ENCODE assay signal across 26 cellular contexts in genomic region chr17:71986886-71987285, GRCh38.
DNase-seq lines count a peak whose midpoint lies in the region; ATAC-seq and TF ChIP-seq lines count a peak whose summit lies in the region.
"Had no signal": no experiment of that assay in that cellular context is flagged by ENCODE, and none has a peak within 500 bp of the region (broad histone marks: within the 10 kb centered on the region; RNA-seq: fewer than 3 reads in every experiment).

No MANE protein-coding gene starts in this region.

- H3K9me3 ChIP-seq in HCT116 (ENCODE audit: control insufficient read depth in 1 of 2, insufficient read depth in 1 of 2, low read depth in 1 of 2, low read length in 2 of 2) (no peaks in the 10 kb centered on the region), RWPE2 (ENCODE audit: severe bottlenecking) (no peaks in the 10 kb centered on the region)
- H3K9me3 ChIP-seq: A549, MG63, SJCRH30 had no signal

- H4K20me1 ChIP-seq in HCT116 (ENCODE audit: insufficient read depth): no peaks in the 10 kb centered on the region

- TF ChIP-seq CTCF in HCT116 (IDR thresholded peaks at IDR 0.05 in 2 of 3, conservative IDR thresholded peaks at IDR 0.05 in 1 of 3; ENCODE audit: borderline replicate concordance in 1 of 3, insufficient read depth in 1 of 3, low read depth in 2 of 3, low read length in 2 of 3) (no peak), RWPE2 (IDR thresholded peaks at IDR 0.05; ENCODE audit: poor library complexity, severe bottlenecking) (no peak)

- ATAC-seq in HCT116 (no peak), RWPE2 (ENCODE audit: low read depth) (peak; percentile 53), HG03354 (IDR thresholded peaks at IDR 0.05; ENCODE audit: poor library complexity, severe bottlenecking, unreplicated experiment) (no peak)
- ATAC-seq: A549, Right ventricle myocardium inferior, T-helper 17 cell had no signal

- H3K4me3 Mint-ChIP-seq in immature natural killer cell: no peak overlapping the region
- H3K4me3 Mint-ChIP-seq: CD8-positive, alpha-beta memory T cell; T-helper 17 cell had no signal

- no peaks in the 10 kb centered on the region for H3K9me2 ChIP-seq in HCT116 (ENCODE audit: insufficient read depth)

- RAD21 ChIA-PET in HCT116 (lab: Charles Lee; ENCODE audit: low non-redundant PET in 1 of 2, low total read pairs in 2 of 2, uncharacterized antibody in 2 of 2, unreplicated experiment in 2 of 2): no interaction called here

- intact Hi-C loops in HCT116 (cut with micrococcal nuclease): no loop called here

- DNase-seq in HCT116 (ENCODE audit: low read depth, low spot score): no peak
- DNase-seq in M059J (ENCODE audit: low read depth): peak; percentile 20
- no peak for DNase-seq in RWPE2 (ENCODE audit: low spot score)
- no peak for DNase-seq in epithelial cell of prostate (ENCODE audit: low read depth, low spot score)
- no peak for DNase-seq in NCI-H748 (lab: John Stamatoyannopoulos, UW; ENCODE audit: unreplicated experiment)
- DNase-seq in stimulated activated CD4-positive, alpha-beta T cell treated with anti-CD3 and anti-CD28 coated beads, Interleukin-2, amount 100 ng/mL, for 48 hours: no peak
- no peak for DNase-seq in immature natural killer cell
- DNase-seq: C1 segment of cervical spinal cord; CD8-positive, alpha-beta memory T cell; DMS 273 treated with DMSO at 0.1 percent for 48 hours; DMS79; H7; Kasumi-1; NCI-H1105 treated with DMSO at 0.1 percent for 48 hours; NCI-H146; NCI-H1930; NCI-H2107; NCI-H524 treated with DMSO at 0.1 percent for 48 hours; SJCRH30; T-helper 17 cell had no signal

- BruUV-seq in HCT116 (replicated peaks; lab: Mats Ljungman, UMichigan): no TSS peak

- POLR2A ChIA-PET in HCT116 (lab: Charles Lee): no interaction called here

- H3K27ac ChIP-seq in HCT116 (ENCODE audit: low read depth, low read length) (no peak overlapping the region), RWPE2 (ENCODE audit: poor library complexity, severe bottlenecking) (peak overlapping the region; percentile 45), epithelial cell of prostate (peak overlapping the region; percentile 79)
- H3K27ac ChIP-seq: A549, GM23248, HL-60, SJCRH30 had no signal

- no peak overlapping the region for H3K9ac ChIP-seq in HCT116 (ENCODE audit: low read length)
- H3K9ac ChIP-seq: GM23248 had no signal

- no peak for TF ChIP-seq POLR2A in HCT116 (IDR thresholded peaks at IDR 0.05; ENCODE audit: borderline replicate concordance, extremely low read depth, insufficient read depth, insufficient read length)

- H2AFZ ChIP-seq in HCT116 (ENCODE audit: low read depth, low read length, poor library complexity, severe bottlenecking): peak overlapping the region; percentile 17
- H2AFZ ChIP-seq: GM23248 had no signal

- peak overlapping the region; percentile 40; the same call in 1 of the 2 replicates for H3K4me2 ChIP-seq in HCT116 (ENCODE audit: low read length)

- CTCF ChIA-PET in HCT116 (lab: Charles Lee): no interaction called here

- no peaks in the 10 kb centered on the region for H3K36me3 Mint-ChIP-seq in immature natural killer cell
- H3K36me3 Mint-ChIP-seq: CD8-positive, alpha-beta memory T cell had no signal

- H3K27me3 ChIP-seq in HCT116 (ENCODE audit: insufficient read depth, low read length): no peaks in the 10 kb centered on the region
- H3K27me3 ChIP-seq in RWPE2 (ENCODE audit: insufficient read depth, poor library complexity, severe bottlenecking): no peaks in the 10 kb centered on the region
- H3K27me3 ChIP-seq: MG63, SJCRH30 had no signal

- H3K4me1 Mint-ChIP-seq in immature natural killer cell: no peaks in the 10 kb centered on the region
- H3K4me1 Mint-ChIP-seq: CD8-positive, alpha-beta memory T cell; T-helper 17 cell had no signal

- peaks cover 0 to 4% (median 0%) of the 10 kb centered on the region in 3 donors for H3K27me3 Mint-ChIP-seq in immature natural killer cell (ENCODE audit: low read depth in 3 of 3)
- H3K27me3 Mint-ChIP-seq: T-helper 17 cell had no signal

- H3K4me3 ChIP-seq in HCT116 (replicated peaks in 1 of 2; ENCODE audit: low read depth in 1 of 2, low read length in 2 of 2): no peak overlapping the region
- H3K4me3 ChIP-seq in RWPE2 (ENCODE audit: severe bottlenecking): no peak overlapping the region
- H3K4me3 ChIP-seq: A549, GM23248, MG63, SJCRH30 had no signal

- TF ChIP-seq RAD21 in HCT116 (IDR thresholded peaks at IDR 0.05; ENCODE audit: low read depth): no peak

- no peak overlapping the region for H3K27ac Mint-ChIP-seq in immature natural killer cell
- H3K27ac Mint-ChIP-seq: CD8-positive, alpha-beta memory T cell; T-helper 17 cell had no signal

- H3K36me3 ChIP-seq in HCT116 (ENCODE audit: control insufficient read depth in 1 of 2, insufficient read depth in 2 of 2, low read length in 2 of 2) (no peaks in the 10 kb centered on the region), RWPE2 (ENCODE audit: low read depth) (no peaks in the 10 kb centered on the region)
- H3K36me3 ChIP-seq: MG63, SJCRH30 had no signal

- no peaks in the 10 kb centered on the region for H3K79me2 ChIP-seq in HCT116 (ENCODE audit: insufficient read depth, low read length)

- H3K9me3 Mint-ChIP-seq in immature natural killer cell: peaks cover under 1 to 12% (median 7%) of the 10 kb centered on the region in 6 donors

- H3K4me1 ChIP-seq in HCT116 (ENCODE audit: control insufficient read depth in 1 of 2, insufficient read depth in 2 of 2, low read length in 2 of 2) (peaks cover 0 to 42% of the 10 kb centered on the region in 2 experiments; a peak in 2 of 4 replicates), RWPE2 (ENCODE audit: insufficient read depth, poor library complexity, severe bottlenecking) (peaks cover 33% of the 10 kb centered on the region)
- H3K4me1 ChIP-seq: SJCRH30 had no signal

TF ChIP-seq in HCT116, 20 proteins besides CTCF, POLR2A, EP300 and RAD21 (continues in another document):
- TF ChIP-seq, protein P1, sequence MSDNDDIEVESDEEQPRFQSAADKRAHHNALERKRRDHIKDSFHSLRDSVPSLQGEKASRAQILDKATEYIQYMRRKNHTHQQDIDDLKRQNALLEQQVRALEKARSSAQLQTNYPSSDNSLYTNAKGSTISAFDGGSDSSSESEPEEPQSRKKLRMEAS (IDR thresholded peaks at IDR 0.05): no peak
- TF ChIP-seq ELF1 (IDR thresholded peaks at IDR 0.05; ENCODE audit: borderline replicate concordance, low read depth) (no peak), ZNF274 (IDR thresholded peaks at IDR 0.05; ENCODE audit: low read depth, low read length) (no peak), CEBPB (IDR thresholded peaks at IDR 0.05; ENCODE audit: low read depth) (no peak), SRF (IDR thresholded peaks at IDR 0.05; ENCODE audit: low read depth) (no peak), CBX3 (IDR thresholded peaks at IDR 0.05; ENCODE audit: low read depth) (no peak), TCF7L2 (IDR thresholded peaks at IDR 0.05; ENCODE audit: borderline replicate concordance, extremely low read depth, insufficient read depth, insufficient read length) (no peak), JUND (IDR thresholded peaks at IDR 0.05) (no peak), POLR2AphosphoS5 (IDR thresholded peaks at IDR 0.05; ENCODE audit: low read depth, low read length) (no peak), SP1 (IDR thresholded peaks at IDR 0.05; ENCODE audit: low read depth) (no peak), EZH2phosphoT487 (IDR thresholded peaks at IDR 0.05; ENCODE audit: borderline replicate concordance) (no peak), FOSL1 (IDR thresholded peaks at IDR 0.05; ENCODE audit: low read depth) (no peak)
- TF ChIP-seq, protein P2, sequence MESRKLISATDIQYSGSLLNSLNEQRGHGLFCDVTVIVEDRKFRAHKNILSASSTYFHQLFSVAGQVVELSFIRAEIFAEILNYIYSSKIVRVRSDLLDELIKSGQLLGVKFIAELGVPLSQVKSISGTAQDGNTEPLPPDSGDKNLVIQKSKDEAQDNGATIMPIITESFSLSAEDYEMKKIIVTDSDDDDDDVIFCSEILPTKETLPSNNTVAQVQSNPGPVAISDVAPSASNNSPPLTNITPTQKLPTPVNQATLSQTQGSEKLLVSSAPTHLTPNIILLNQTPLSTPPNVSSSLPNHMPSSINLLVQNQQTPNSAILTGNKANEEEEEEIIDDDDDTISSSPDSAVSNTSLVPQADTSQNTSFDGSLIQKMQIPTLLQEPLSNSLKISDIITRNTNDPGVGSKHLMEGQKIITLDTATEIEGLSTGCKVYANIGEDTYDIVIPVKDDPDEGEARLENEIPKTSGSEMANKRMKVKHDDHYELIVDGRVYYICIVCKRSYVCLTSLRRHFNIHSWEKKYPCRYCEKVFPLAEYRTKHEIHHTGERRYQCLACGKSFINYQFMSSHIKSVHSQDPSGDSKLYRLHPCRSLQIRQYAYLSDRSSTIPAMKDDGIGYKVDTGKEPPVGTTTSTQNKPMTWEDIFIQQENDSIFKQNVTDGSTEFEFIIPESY (IDR thresholded peaks at IDR 0.05; ENCODE audit: extremely low read depth, insufficient replicate concordance, low read length): no peak
- TF ChIP-seq, protein P3, sequence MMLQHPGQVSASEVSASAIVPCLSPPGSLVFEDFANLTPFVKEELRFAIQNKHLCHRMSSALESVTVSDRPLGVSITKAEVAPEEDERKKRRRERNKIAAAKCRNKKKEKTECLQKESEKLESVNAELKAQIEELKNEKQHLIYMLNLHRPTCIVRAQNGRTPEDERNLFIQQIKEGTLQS (IDR thresholded peaks at IDR 0.05): no peak
- TF ChIP-seq, protein P4, sequence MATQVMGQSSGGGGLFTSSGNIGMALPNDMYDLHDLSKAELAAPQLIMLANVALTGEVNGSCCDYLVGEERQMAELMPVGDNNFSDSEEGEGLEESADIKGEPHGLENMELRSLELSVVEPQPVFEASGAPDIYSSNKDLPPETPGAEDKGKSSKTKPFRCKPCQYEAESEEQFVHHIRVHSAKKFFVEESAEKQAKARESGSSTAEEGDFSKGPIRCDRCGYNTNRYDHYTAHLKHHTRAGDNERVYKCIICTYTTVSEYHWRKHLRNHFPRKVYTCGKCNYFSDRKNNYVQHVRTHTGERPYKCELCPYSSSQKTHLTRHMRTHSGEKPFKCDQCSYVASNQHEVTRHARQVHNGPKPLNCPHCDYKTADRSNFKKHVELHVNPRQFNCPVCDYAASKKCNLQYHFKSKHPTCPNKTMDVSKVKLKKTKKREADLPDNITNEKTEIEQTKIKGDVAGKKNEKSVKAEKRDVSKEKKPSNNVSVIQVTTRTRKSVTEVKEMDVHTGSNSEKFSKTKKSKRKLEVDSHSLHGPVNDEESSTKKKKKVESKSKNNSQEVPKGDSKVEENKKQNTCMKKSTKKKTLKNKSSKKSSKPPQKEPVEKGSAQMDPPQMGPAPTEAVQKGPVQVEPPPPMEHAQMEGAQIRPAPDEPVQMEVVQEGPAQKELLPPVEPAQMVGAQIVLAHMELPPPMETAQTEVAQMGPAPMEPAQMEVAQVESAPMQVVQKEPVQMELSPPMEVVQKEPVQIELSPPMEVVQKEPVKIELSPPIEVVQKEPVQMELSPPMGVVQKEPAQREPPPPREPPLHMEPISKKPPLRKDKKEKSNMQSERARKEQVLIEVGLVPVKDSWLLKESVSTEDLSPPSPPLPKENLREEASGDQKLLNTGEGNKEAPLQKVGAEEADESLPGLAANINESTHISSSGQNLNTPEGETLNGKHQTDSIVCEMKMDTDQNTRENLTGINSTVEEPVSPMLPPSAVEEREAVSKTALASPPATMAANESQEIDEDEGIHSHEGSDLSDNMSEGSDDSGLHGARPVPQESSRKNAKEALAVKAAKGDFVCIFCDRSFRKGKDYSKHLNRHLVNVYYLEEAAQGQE (IDR thresholded peaks at IDR 0.05; ENCODE audit: low read depth): no peak
